28 cellular contexts compared by ENCODE assay signal in genomic region chr2:44203542-44203941, GRCh38.
"Had no signal": no experiment of that assay in that cellular context is flagged by ENCODE, and none has a peak within 500 bp of the region (broad histone marks: within the 10 kb centered on the region; RNA-seq: fewer than 3 reads in every experiment).

No MANE protein-coding gene starts in this region.

- H3K4me1 ChIP-seq: SJCRH30 had no signal

- FAIRE-seq: colon had no signal

- H3K27ac Mint-ChIP-seq: activated CD8-positive, alpha-beta T cell treated with anti-CD3 and anti-CD28 coated beads for 36 hours; activated naive CD4-positive, alpha-beta T cell treated with anti-CD3 and anti-CD28 coated beads, Interleukin-2, amount 10 ng/mL, durations not matched to agents 7 days and 5 days; activated T-helper 2 cell treated with anti-CD3 and anti-CD28 coated beads, Interferon-gamma antibody, Interleukin-2, Interleukin-4, amounts not matched to agents 10 μg/mL and 5 μg/mL and 100 μg/mL, durations not matched to agents 14 hours and 24 hours and 36 hours had no signal

- DNase-seq: activated CD4-positive, alpha-beta T cell treated with anti-CD3 and anti-CD28 coated beads for 4 hours; activated CD8-positive, alpha-beta memory T cell treated with anti-CD3 and anti-CD28 coated beads, Interleukin-2, amount 50 U/mL, for 4 hours; activated CD8-positive, alpha-beta T cell treated with anti-CD3 and anti-CD28 coated beads for 36 hours; activated gamma-delta T cell treated with Interleukin-2 at 50 U/mL for 16 hours; activated naive CD4-positive, alpha-beta T cell treated with anti-CD3 and anti-CD28 coated beads, Interleukin-2, amount 10 ng/mL, durations not matched to agents 7 days and 5 days; activated T-cell treated with anti-CD3 and anti-CD28 coated beads, Interleukin-2, amount 50 U/mL, for 4 hours; brain microvascular endothelial cell; cerebellar nuclear complex; MG63; NCI-H1105; NCI-H1436; NCI-H1694 treated with DMSO at 0.1 percent for 48 hours; NCI-H2029 treated with DMSO at 0.1 percent for 48 hours; NCI-H345; NCI-H510A; NCI-H526 treated with DMSO at 0.1 percent for 48 hours; NCI-H82; OCI-M1; RPMI8226; SJCRH30; SK-N-SH; T-helper 1 cell; WERI-Rb-1 had no signal

- H3K27me3 Mint-ChIP-seq: activated CD8-positive, alpha-beta T cell treated with anti-CD3 and anti-CD28 coated beads for 36 hours; activated naive CD4-positive, alpha-beta T cell treated with anti-CD3 and anti-CD28 coated beads, Interleukin-2, amount 10 ng/mL, durations not matched to agents 7 days and 5 days had no signal

- H3K9me3 ChIP-seq: MG63, SJCRH30, SK-N-SH had no signal

- H3K4me3 Mint-ChIP-seq: activated CD8-positive, alpha-beta T cell treated with anti-CD3 and anti-CD28 coated beads for 36 hours; activated naive CD4-positive, alpha-beta T cell treated with anti-CD3 and anti-CD28 coated beads, Interleukin-2, amount 10 ng/mL, durations not matched to agents 7 days and 5 days; activated T-cell treated with anti-CD3 and anti-CD28 coated beads, Interleukin-2, amount 50 U/mL, for 4 hours had no signal

- H3K27ac ChIP-seq: brain microvascular endothelial cell, SJCRH30, WERI-Rb-1 had no signal

- ATAC-seq: activated CD8-positive, alpha-beta T cell treated with anti-CD3 and anti-CD28 coated beads for 36 hours; activated T-cell treated with anti-CD3 and anti-CD28 coated beads, Interleukin-2, amount 50 U/mL, for 4 hours; Panc1; Right ventricle myocardium inferior had no signal

- H3K4me3 ChIP-seq: cardiac muscle cell, MG63, SJCRH30 had no signal

- H3K4me2 ChIP-seq: SK-N-SH had no signal
